14 cellular contexts compared by ENCODE assay signal in the genomic region with DNA sequence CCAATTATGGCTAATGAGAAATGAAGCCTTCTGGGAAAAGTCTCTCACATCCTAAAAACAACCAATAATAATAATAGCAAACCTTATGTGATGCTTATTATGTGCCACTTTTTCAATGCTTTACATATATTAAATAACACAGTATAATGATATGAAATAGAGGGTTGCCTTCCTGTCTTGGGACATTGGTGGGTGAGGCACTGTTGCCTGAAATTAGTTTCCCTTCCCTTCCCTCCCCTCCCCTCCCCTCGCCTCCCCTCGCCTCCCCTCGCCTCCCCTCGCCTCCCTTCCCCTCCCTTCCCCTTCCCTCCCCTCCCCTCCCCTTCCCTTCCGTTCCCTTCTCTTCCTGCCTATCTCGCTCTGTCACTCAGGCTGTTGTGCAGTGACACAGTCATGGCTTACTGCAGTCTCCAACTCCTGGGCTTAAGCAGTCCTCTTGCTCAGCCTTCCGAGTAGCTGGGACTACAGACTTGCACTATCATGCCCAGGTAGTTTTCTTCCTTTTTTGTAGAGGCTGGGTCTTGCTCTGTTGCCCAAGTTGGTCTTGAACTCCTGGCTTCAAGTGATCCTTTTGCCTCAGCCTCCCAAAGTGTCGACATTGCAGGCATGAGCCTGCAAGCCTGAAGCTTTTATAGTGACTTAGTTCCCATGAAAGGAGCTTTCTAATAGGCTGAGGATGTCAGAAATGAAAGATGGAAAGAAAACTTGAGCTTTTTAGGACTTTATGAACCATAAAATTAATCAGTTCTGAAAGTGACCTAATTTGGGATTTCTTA. TPM values are rescaled to one million over a fixed set of nuclear protein-coding genes. Genes with fewer than 3 reads are reported as not detected.
DNase-seq lines count a peak whose midpoint lies in the region; ATAC-seq and TF ChIP-seq lines count a peak whose summit lies in the region.
"Had no signal": no experiment of that assay in that cellular context is flagged by ENCODE, and none has a peak within 500 bp of the region (broad histone marks: within the 10 kb centered on the region; RNA-seq: fewer than 3 reads in every experiment).

No MANE protein-coding gene starts in this region.

- CTCF ChIA-PET in Calu3 (lab: Charles Lee) = no interaction called here

- H3K9me2 ChIP-seq in OCI-LY1 (ENCODE audit: low read depth, low read length) = no peaks in the 10 kb centered on the region

- no peak overlapping the region for H3K9ac ChIP-seq in OCI-LY1 (ENCODE audit: low read length)
- H3K9ac ChIP-seq: GM23248 had no signal

- peaks cover 4% of the 10 kb centered on the region for H3K4me1 ChIP-seq in OCI-LY1 (ENCODE audit: insufficient read depth, low read length, severe bottlenecking)
- H3K4me1 ChIP-seq: Caco-2 had no signal

- no peaks in the 10 kb centered on the region for H3K9me3 ChIP-seq in OCI-LY1 (ENCODE audit: low read length)
- H3K9me3 ChIP-seq: Caco-2 had no signal

- DNase-seq in memory B cell (ENCODE audit: low spot score in 2 of 2) (no peak), SHP77 treated with DMSO at 0.1 percent for 48 hours (lab: John Stamatoyannopoulos, UW) (no peak), Calu3 (no peak), ACHN (no peak)
- no peak for DNase-seq in stimulated activated naive B cell treated with anti-CD40 and anti-IgM and Interleukin-4, amounts not matched to agents 10 μg/mL and 1 μg/mL and 100 μg/mL, for 72 hours
- DNase-seq: Caco-2; CD8-positive, alpha-beta T cell; DMS53; GF-D8; GM23248; H7 had no signal

- peaks cover 41% of the 10 kb centered on the region for H3K4me1 Mint-ChIP-seq in activated T-helper 17 cell treated with anti-CD3 and anti-CD28 coated beads, Interleukin-2, amount 50 U/mL, for 72 hours
- H3K4me1 Mint-ChIP-seq in memory B cell (peaks cover 30% of the 10 kb centered on the region), Calu3 (ENCODE audit: low read depth, unreplicated experiment) (no peaks in the 10 kb centered on the region)
- peaks cover 18 to 47% of the 10 kb centered on the region in 2 donors for H3K4me1 Mint-ChIP-seq in stimulated activated naive B cell treated with anti-CD40 and anti-IgM and Interleukin-4, amounts not matched to agents 10 μg/mL and 1 μg/mL and 100 μg/mL, for 72 hours

- peak; percentile 29 for ATAC-seq in activated T-helper 17 cell treated with anti-CD3 and anti-CD28 coated beads, Interleukin-2, amount 50 U/mL, for 72 hours (replicated peaks)
- no peak for ATAC-seq in memory B cell (ENCODE audit: low read depth)
- no peak for ATAC-seq in stimulated activated naive B cell treated with anti-CD40 and anti-IgM and Interleukin-4, amounts not matched to agents 10 μg/mL and 1 μg/mL and 100 μg/mL, for 72 hours (replicated peaks)
- ATAC-seq: CD8-positive, alpha-beta T cell had no signal

- H3K4me3 Mint-ChIP-seq in activated T-helper 17 cell treated with anti-CD3 and anti-CD28 coated beads, Interleukin-2, amount 50 U/mL, for 72 hours = no peak overlapping the region
- no peak overlapping the region for H3K4me3 Mint-ChIP-seq in memory B cell
- H3K4me3 Mint-ChIP-seq in stimulated activated naive B cell treated with anti-CD40 and anti-IgM and Interleukin-4, amounts not matched to agents 10 μg/mL and 1 μg/mL and 100 μg/mL, for 72 hours = no peak overlapping the region
- H3K4me3 Mint-ChIP-seq in Calu3 (ENCODE audit: low read depth, unreplicated experiment) = no peak overlapping the region
- H3K4me3 Mint-ChIP-seq: CD14-positive monocyte; CD8-positive, alpha-beta T cell had no signal

- TF ChIP-seq CTCF in OCI-LY1 (IDR thresholded peaks at IDR 0.05; ENCODE audit: low read length) (no peak), Calu3 (IDR thresholded peaks at IDR 0.05; ENCODE audit: unreplicated experiment) (no peak)

- H3K27ac ChIP-seq in OCI-LY1 (ENCODE audit: low read depth, low read length, poor library complexity, severe bottlenecking) = peak overlapping the region; percentile 3
- H3K27ac ChIP-seq: GM23248 had no signal

- peaks cover 12% of the 10 kb centered on the region; the same call in 1 of the 2 replicates for H3K36me3 ChIP-seq in OCI-LY1 (ENCODE audit: insufficient read depth, low read length)

- BruUV-seq in Calu3 (replicated peaks; lab: Mats Ljungman, UMichigan) = no TSS peak

- no peaks in the 10 kb centered on the region for H3K27me3 ChIP-seq in OCI-LY1 (ENCODE audit: insufficient read depth, low read length)

- in situ Hi-C loops in ACHN (cut with HindIII; ENCODE audit: low pct_ligation_motif_present, low pct_unique_long_range_greater_than_20kb, low sequenced_read_pairs) = no loop called here

- no peaks in the 10 kb centered on the region for H3K9me3 Mint-ChIP-seq in activated T-helper 17 cell treated with anti-CD3 and anti-CD28 coated beads, Interleukin-2, amount 50 U/mL, for 72 hours
- H3K9me3 Mint-ChIP-seq in memory B cell (no peaks in the 10 kb centered on the region), Calu3 (ENCODE audit: low read depth, unreplicated experiment) (no peaks in the 10 kb centered on the region)
- no peaks in the 10 kb centered on the region for H3K9me3 Mint-ChIP-seq in stimulated activated naive B cell treated with anti-CD40 and anti-IgM and Interleukin-4, amounts not matched to agents 10 μg/mL and 1 μg/mL and 100 μg/mL, for 72 hours
- H3K9me3 Mint-ChIP-seq: CD8-positive, alpha-beta T cell had no signal

- no peak overlapping the region for H3K4me2 ChIP-seq in OCI-LY1 (ENCODE audit: low read length)

- no peak overlapping the region for H3K4me3 ChIP-seq in OCI-LY1 (ENCODE audit: low read depth, low read length, poor library complexity, severe bottlenecking)
- H3K4me3 ChIP-seq: GM23248 had no signal

- no peaks in the 10 kb centered on the region for H4K20me1 ChIP-seq in OCI-LY1 (ENCODE audit: insufficient read depth, low read length)

- H2AFZ ChIP-seq in OCI-LY1 (ENCODE audit: low read length) = no peak overlapping the region
- H2AFZ ChIP-seq: GM23248 had no signal

- H3K27ac Mint-ChIP-seq in activated T-helper 17 cell treated with anti-CD3 and anti-CD28 coated beads, Interleukin-2, amount 50 U/mL, for 72 hours = no peak overlapping the region
- peak overlapping the region; percentile 75 for H3K27ac Mint-ChIP-seq in memory B cell
- H3K27ac Mint-ChIP-seq in stimulated activated naive B cell treated with anti-CD40 and anti-IgM and Interleukin-4, amounts not matched to agents 10 μg/mL and 1 μg/mL and 100 μg/mL, for 72 hours = peak overlapping the region; percentile 7
- no peak overlapping the region for H3K27ac Mint-ChIP-seq in Calu3 (ENCODE audit: unreplicated experiment)
- H3K27ac Mint-ChIP-seq: CD8-positive, alpha-beta T cell had no signal

- no peaks in the 10 kb centered on the region for H3K27me3 Mint-ChIP-seq in activated T-helper 17 cell treated with anti-CD3 and anti-CD28 coated beads, Interleukin-2, amount 50 U/mL, for 72 hours
- no peaks in the 10 kb centered on the region for H3K27me3 Mint-ChIP-seq in memory B cell
- H3K27me3 Mint-ChIP-seq in stimulated activated naive B cell treated with anti-CD40 and anti-IgM and Interleukin-4, amounts not matched to agents 10 μg/mL and 1 μg/mL and 100 μg/mL, for 72 hours = no peaks in the 10 kb centered on the region
- no peaks in the 10 kb centered on the region for H3K27me3 Mint-ChIP-seq in Calu3 (ENCODE audit: unreplicated experiment)

- peaks cover 16% of the 10 kb centered on the region for H3K79me2 ChIP-seq in OCI-LY1 (ENCODE audit: insufficient read depth, low read length)

- intact Hi-C loops in Calu3 (cut with micrococcal nuclease; ENCODE audit: unreplicated experiment) = no loop called here

- peaks cover 90% of the 10 kb centered on the region for H3K36me3 Mint-ChIP-seq in activated T-helper 17 cell treated with anti-CD3 and anti-CD28 coated beads, Interleukin-2, amount 50 U/mL, for 72 hours (ENCODE audit: low read depth)
- peaks cover 21% of the 10 kb centered on the region for H3K36me3 Mint-ChIP-seq in memory B cell
- peaks cover 25 to 48% of the 10 kb centered on the region in 2 donors for H3K36me3 Mint-ChIP-seq in stimulated activated naive B cell treated with anti-CD40 and anti-IgM and Interleukin-4, amounts not matched to agents 10 μg/mL and 1 μg/mL and 100 μg/mL, for 72 hours
- H3K36me3 Mint-ChIP-seq in Calu3 (ENCODE audit: insufficient read depth, unreplicated experiment) = no peaks in the 10 kb centered on the region

- no peaks in the 10 kb centered on the region for H3F3A ChIP-seq in OCI-LY1 (ENCODE audit: insufficient read depth, low read length)

RNA-seq across cellular contexts. Expression of gene PHTF2, which starts 47.9 kb away (rescaled TPM):
- total RNA-seq in activated T-helper 17 cell treated with anti-CD3 and anti-CD28 coated beads, Interleukin-2, amount 50 U/mL, for 72 hours = 100 to 1,000 TPM in 1 of 2 donors, 10 to 100 TPM in 1; 66.1 to 123 TPM
- total RNA-seq in Calu3 (2022) = 19.0 and 20.3 TPM in 2 replicates

RNA-seq across cellular contexts. Expression of gene TMEM60, which starts 48.3 kb away (rescaled TPM):
- total RNA-seq in activated T-helper 17 cell treated with anti-CD3 and anti-CD28 coated beads, Interleukin-2, amount 50 U/mL, for 72 hours = 10 to 100 TPM; 12.1 to 13.2 TPM
- 9.6 and 12.5 TPM in 2 replicates for total RNA-seq in Calu3 (2022)

Comparison
In these comparisons a context has a peak if more than half of its experiments do, and no peak if none do; other contexts are left out.
1. H3K27ac Mint-ChIP-seq: peak in memory B cell (single experiment) and stimulated activated naive B cell treated with anti-CD40 and anti-IgM and Interleukin-4, amounts not matched to agents 10 μg/mL and 1 μg/mL and 100 μg/mL, for 72 hours (single experiment); none in activated T-helper 17 cell treated with anti-CD3 and anti-CD28 coated beads, Interleukin-2, amount 50 U/mL, for 72 hours (single experiment) and Calu3 (single experiment).